30 cellular contexts compared by ENCODE assay signal in genomic region chr20:20341371-20341770, GRCh38. TPM values are rescaled to one million over a fixed set of nuclear protein-coding genes. Genes with fewer than 3 reads are reported as not detected.
"Had no signal": no experiment of that assay in that cellular context is flagged by ENCODE, and none has a peak within 500 bp of the region (broad histone marks: within the 10 kb centered on the region; RNA-seq: fewer than 3 reads in every experiment).

No MANE protein-coding gene starts in this region.

- H3K4me3 Mint-ChIP-seq: mesothelial cell of epicardium; naive B cell; natural killer cell; nephron progenitor cell; neural progenitor cell; stimulated activated naive B cell treated with anti-CD40 and anti-IgM and Interleukin-4, amounts not matched to agents 10 μg/mL and 1 μg/mL and 100 μg/mL, for 72 hours had no signal

- H3K36me3 ChIP-seq: left ventricle myocardium inferior, neural progenitor cell, neutrophil, ovary, right atrium auricular region, right lobe of liver, stomach, thyroid gland, transverse colon, upper lobe of right lung had no signal

- DNase-seq: islet precursor cell; left ventricle myocardium inferior; mesendoderm; naive B cell; natural killer cell; nephron progenitor cell; occipital lobe; ovary; right lobe of liver; stimulated activated CD4-positive, alpha-beta T cell treated with anti-CD3 and anti-CD28 coated beads, Interleukin-1b, Interleukin-23, amount 100 ng/mL, for 48 hours; stimulated activated CD4-positive, alpha-beta T cell treated with anti-CD3 and anti-CD28 coated beads, Interleukin-4, amount 100 ng/mL, for 1 hour; stimulated activated naive B cell treated with anti-CD40 and anti-IgM and Interleukin-4, amounts not matched to agents 10 μg/mL and 1 μg/mL and 100 μg/mL, for 72 hours; stimulated activated naive CD8-positive, alpha-beta T cell treated with anti-CD3 and anti-CD28 coated beads, Interleukin-15, Interleukin-2, amounts not matched to agents 100 U/mL and 50 U/mL, for 24 hours; stomach; testis; thyroid gland; transverse colon; upper lobe of right lung had no signal

- H3K27ac Mint-ChIP-seq: mesothelial cell of epicardium; naive B cell; natural killer cell; nephron progenitor cell; progenitor cell of endocrine pancreas; stimulated activated naive B cell treated with anti-CD40 and anti-IgM and Interleukin-4, amounts not matched to agents 10 μg/mL and 1 μg/mL and 100 μg/mL, for 72 hours had no signal

- H3K9me3 ChIP-seq: neutrophil, ovary, right atrium auricular region, right lobe of liver, testis, thyroid gland, transverse colon, upper lobe of right lung had no signal

- H3K4me1 ChIP-seq: left ventricle myocardium inferior, neural progenitor cell, right atrium auricular region, right lobe of liver, stomach, testis, thyroid gland, transverse colon, upper lobe of right lung had no signal

- H3K4me3 ChIP-seq: left ventricle myocardium inferior, lung, neural progenitor cell, ovary, right atrium auricular region, right lobe of liver, smooth muscle cell, stomach, testis, thyroid gland, transverse colon, upper lobe of right lung had no signal

- H3K4me1 Mint-ChIP-seq: mesothelial cell of epicardium; natural killer cell; nephron progenitor cell; stimulated activated naive B cell treated with anti-CD40 and anti-IgM and Interleukin-4, amounts not matched to agents 10 μg/mL and 1 μg/mL and 100 μg/mL, for 72 hours had no signal

- H3K4me2 ChIP-seq: neural progenitor cell, smooth muscle cell had no signal

- H3K27me3 ChIP-seq: neural progenitor cell, ovary, right atrium auricular region, right lobe of liver, testis, thyroid gland, upper lobe of right lung had no signal

- ATAC-seq: natural killer cell; right lobe of liver; stimulated activated naive B cell treated with anti-CD40 and anti-IgM and Interleukin-4, amounts not matched to agents 10 μg/mL and 1 μg/mL and 100 μg/mL, for 72 hours; stimulated activated naive CD8-positive, alpha-beta T cell treated with anti-CD3 and anti-CD28 coated beads, Interleukin-15, Interleukin-2, amounts not matched to agents 100 U/mL and 50 U/mL, for 24 hours; upper lobe of right lung had no signal

- H3K36me3 Mint-ChIP-seq: mesothelial cell of epicardium; naive B cell; natural killer cell; neural progenitor cell; stimulated activated naive B cell treated with anti-CD40 and anti-IgM and Interleukin-4, amounts not matched to agents 10 μg/mL and 1 μg/mL and 100 μg/mL, for 72 hours had no signal

- H3K27ac ChIP-seq: left ventricle myocardium inferior, neural progenitor cell, neutrophil, ovary, right atrium auricular region, right lobe of liver, stomach, testis, thyroid gland, transverse colon, upper lobe of right lung had no signal

- H3K9ac ChIP-seq: neural progenitor cell had no signal

RNA-seq across cellular contexts. Expression of gene INSM1, which starts 26.5 kb away (rescaled TPM):
- total RNA-seq: kidney epithelial cell, left ventricle myocardium inferior, mesothelial cell of epicardium, mononuclear cell, natural killer cell, ovary, pulmonary artery endothelial cell, renal cortical epithelial cell, right atrium auricular region, right lobe of liver, skeletal muscle tissue, smooth muscle cell, upper lobe of right lung had no signal
- polyA plus RNA-seq: smooth muscle cell had no signal
